In genomic region chr4:74659576-74660411, GRCh38 we compare ENCODE assay signal across 8 cellular contexts.
DNase-seq lines count a peak whose midpoint lies in the region; ATAC-seq and TF ChIP-seq lines count a peak whose summit lies in the region.

No MANE protein-coding gene starts in this region.

- peaks cover 0 to 2% of the 10 kb centered on the region in 2 donors for H3K27me3 Mint-ChIP-seq in CD4-positive, alpha-beta memory T cell

- H3K27ac Mint-ChIP-seq in CD4-positive, alpha-beta memory T cell: no peak overlapping the region

- H3K36me3 Mint-ChIP-seq in CD4-positive, alpha-beta memory T cell: no peaks in the 10 kb centered on the region

- H3K9me3 ChIP-seq in A673 (ENCODE audit: low read depth, low read length, poor library complexity, severe bottlenecking) (no peaks in the 10 kb centered on the region), HUES48 (ENCODE audit: control insufficient read depth, insufficient read depth, low read length) (no peaks in the 10 kb centered on the region)
- no peaks in the 10 kb centered on the region for H3K9me3 ChIP-seq in CD4-positive, alpha-beta memory T cell (ENCODE audit: control insufficient read depth in 1 of 2, low read length in 2 of 2)

- H3K4me1 ChIP-seq in A673 (ENCODE audit: insufficient read depth, low read length, poor library complexity, severe bottlenecking) (no peaks in the 10 kb centered on the region), HUES48 (ENCODE audit: control insufficient read depth, insufficient read depth, low read length) (peaks cover 27% of the 10 kb centered on the region)
- H3K4me1 ChIP-seq in CD4-positive, alpha-beta memory T cell (ENCODE audit: insufficient read depth, low read length): no peaks in the 10 kb centered on the region

- TF ChIP-seq CTCF in A673 (conservative IDR thresholded peaks at IDR 0.05; ENCODE audit: low read depth, low read length): no peak

- DNase-seq in A673 (ENCODE audit: low spot score): peak; percentile 84
- DNase-seq in amniotic stem cell (lab: John Stamatoyannopoulos, UW): peak; percentile 91
- DNase-seq in islet precursor cell: peak; percentile 80
- DNase-seq in NCI-H128 (lab: John Stamatoyannopoulos, UW; ENCODE audit: unreplicated experiment): no peak
- DNase-seq in stimulated activated CD4-positive, alpha-beta T cell treated with anti-CD3 and anti-CD28 coated beads, Interleukin-15, amount 100 ng/mL, for 24 hours: no peak
- DNase-seq in CD4-positive, alpha-beta memory T cell: no peak

- H3K4me1 Mint-ChIP-seq in CD4-positive, alpha-beta memory T cell: no peaks in the 10 kb centered on the region

- H3K27me3 ChIP-seq in A673 (replicated peaks; ENCODE audit: insufficient read depth, low read depth, low read length, poor library complexity) (no peaks in the 10 kb centered on the region), HUES48 (ENCODE audit: control insufficient read depth, insufficient read depth, low read length) (no peaks in the 10 kb centered on the region)
- no peaks in the 10 kb centered on the region for H3K27me3 ChIP-seq in CD4-positive, alpha-beta memory T cell (ENCODE audit: insufficient read depth, low read length)

- H3K36me3 ChIP-seq in A673 (ENCODE audit: insufficient read depth, low read length, poor library complexity, severe bottlenecking) (no peaks in the 10 kb centered on the region), HUES48 (ENCODE audit: control insufficient read depth, insufficient read depth, low read length) (no peaks in the 10 kb centered on the region)
- no peaks in the 10 kb centered on the region for H3K36me3 ChIP-seq in CD4-positive, alpha-beta memory T cell (ENCODE audit: insufficient read depth, low read length)

- ATAC-seq in HG03039 (IDR thresholded peaks at IDR 0.05; ENCODE audit: unreplicated experiment): no peak

- POLR2A ChIA-PET in A673 (lab: Charles Lee; ENCODE audit: low non-redundant PET): no interaction called here
- POLR2A ChIA-PET in CD4-positive, alpha-beta memory T cell (lab: Charles Lee; ENCODE audit: partially characterized antibody): no interaction called here

- H3K4me3 ChIP-seq in A673 (ENCODE audit: low read depth, low read length, poor library complexity, severe bottlenecking) (no peak overlapping the region), HUES48 (ENCODE audit: low read depth, low read length) (no peak overlapping the region)
- H3K4me3 ChIP-seq in CD4-positive, alpha-beta memory T cell (ENCODE audit: low read length in 2 of 2): no peak overlapping the region

- no peak overlapping the region for H3K9ac ChIP-seq in HUES48 (ENCODE audit: low read depth, low read length)

- H3K9me3 Mint-ChIP-seq in CD4-positive, alpha-beta memory T cell: peaks cover 0 to 2% (median 0%) of the 10 kb centered on the region in 8 donors

- H3K4me3 Mint-ChIP-seq in CD4-positive, alpha-beta memory T cell: no peak overlapping the region

- CTCF ChIA-PET in A673 (lab: Charles Lee): no interaction called here
- CTCF ChIA-PET in CD4-positive, alpha-beta memory T cell (lab: Charles Lee; ENCODE audit: partially characterized antibody): no interaction called here

- intact Hi-C loops in A673 (cut with micrococcal nuclease; ENCODE audit: unreplicated experiment): no loop called here
- intact Hi-C loops in CD4-positive, alpha-beta memory T cell (cut with micrococcal nuclease): no loop called here

- no TSS peak for BruUV-seq in A673 (replicated peaks; lab: Mats Ljungman, UMichigan)

- H3K27ac ChIP-seq in A673 (ENCODE audit: low read depth, low read length, poor library complexity, severe bottlenecking) (no peak overlapping the region), HUES48 (ENCODE audit: low read depth, low read length) (peak overlapping the region; percentile 81)
- H3K27ac ChIP-seq in CD4-positive, alpha-beta memory T cell (ENCODE audit: low read depth, low read length): no peak overlapping the region

Comparison
In these comparisons a context has a peak if more than half of its experiments do, and no peak if none do; other contexts are left out.
1. DNase-seq: peak in A673 (single experiment), amniotic stem cell (single experiment) and islet precursor cell (single experiment); none in NCI-H128 (single experiment), stimulated activated CD4-positive, alpha-beta T cell treated with anti-CD3 and anti-CD28 coated beads, Interleukin-15, amount 100 ng/mL, for 24 hours (single experiment) and CD4-positive, alpha-beta memory T cell (0 of 5).